Comparison of ENCODE assay signal across 15 cellular contexts in the genomic region with DNA sequence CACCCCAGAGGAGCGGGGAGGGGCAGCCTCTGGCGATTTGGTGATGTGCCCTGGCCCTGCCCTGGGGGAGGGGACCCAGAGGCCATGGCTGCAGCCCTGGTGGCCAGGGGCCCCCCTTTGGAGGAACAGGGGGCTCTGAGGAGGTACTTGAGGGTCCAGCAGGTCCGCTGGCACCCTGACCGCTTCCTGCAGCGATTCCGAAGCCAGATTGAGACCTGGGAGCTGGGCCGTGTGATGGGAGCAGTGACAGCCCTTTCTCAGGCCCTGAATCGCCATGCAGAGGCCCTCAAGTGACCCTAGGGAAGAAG. TPM values are rescaled to one million over a fixed set of nuclear protein-coding genes. Genes with fewer than 3 reads are reported as not detected.
DNase-seq lines count a peak whose midpoint lies in the region; ATAC-seq and TF ChIP-seq lines count a peak whose summit lies in the region.
"Had no signal": no experiment of that assay in that cellular context is flagged by ENCODE, and none has a peak within 500 bp of the region (broad histone marks: within the 10 kb centered on the region; RNA-seq: fewer than 3 reads in every experiment).

No MANE protein-coding gene starts in this region.

- no peak overlapping the region for H3K27ac Mint-ChIP-seq in T-helper 1 cell treated with Interleukin-12 subunit alpha and Interleukin-12 subunit beta and Interleukin-4 antibody, amounts not matched to agents 30 μg/mL and 1 μg/mL, for 36 hours

- TF ChIP-seq CTCF in OCI-LY3 (IDR thresholded peaks at IDR 0.05; ENCODE audit: low read depth, low read length) (no peak), dorsolateral prefrontal cortex (IDR thresholded peaks at IDR 0.05 in 54 of 56, conservative IDR thresholded peaks at IDR 0.05 in 2 of 56; ENCODE audit: low read depth in 1 of 56, partially characterized antibody in 56 of 56) (no peak)

- H3K9ac ChIP-seq in OCI-LY3 (ENCODE audit: low read length) (peak overlapping the region; percentile 95), skeletal muscle tissue (ENCODE audit: low read depth in 1 of 3, low read length in 3 of 3) (peak overlapping the region in 1 of 3 donors; percentile 16)

- peak overlapping the region; percentile 74 for H3K4me3 ChIP-seq in OCI-LY3 (ENCODE audit: low read length)
- no peak overlapping the region for H3K4me3 ChIP-seq in dorsolateral prefrontal cortex
- H3K4me3 ChIP-seq in skeletal muscle tissue (ENCODE audit: low read length in 3 of 3): peak overlapping the region in 1 of 3 donors; percentile 29
- H3K4me3 ChIP-seq: SK-N-MC had no signal

- peak overlapping the region; percentile 87 for H3K4me3 Mint-ChIP-seq in T-helper 1 cell treated with Interleukin-12 subunit alpha and Interleukin-12 subunit beta and Interleukin-4 antibody, amounts not matched to agents 30 μg/mL and 1 μg/mL, for 36 hours

- DNase-seq in T-helper 1 cell (no peak), dorsolateral prefrontal cortex (no peak), hypothalamus (lab: John Stamatoyannopoulos, UW) (no peak)
- DNase-seq: DMS79, NCI-H1092 treated with DMSO at 0.1 percent for 48 hours, NCI-H526 had no signal

- peaks cover 54% of the 10 kb centered on the region for H3K4me1 Mint-ChIP-seq in T-helper 1 cell treated with Interleukin-12 subunit alpha and Interleukin-12 subunit beta and Interleukin-4 antibody, amounts not matched to agents 30 μg/mL and 1 μg/mL, for 36 hours (ENCODE audit: low read depth)

- H3K79me2 ChIP-seq in OCI-LY3 (ENCODE audit: low read length): peaks cover 48% of the 10 kb centered on the region

- H3K4me1 ChIP-seq in OCI-LY3 (ENCODE audit: low read length) (peaks cover 87% of the 10 kb centered on the region), skeletal muscle tissue (ENCODE audit: control insufficient read depth in 3 of 3, insufficient read depth in 3 of 3, low read length in 3 of 3) (peaks cover 27 to 42% (median 37%) of the 10 kb centered on the region in 3 donors)

- no peaks in the 10 kb centered on the region for H4K20me1 ChIP-seq in OCI-LY3 (ENCODE audit: insufficient read depth, low read length)

- intact Hi-C loops in dorsolateral prefrontal cortex (cut with DNase I): no loop called here

- H3K9me3 Mint-ChIP-seq in T-helper 1 cell treated with Interleukin-12 subunit alpha and Interleukin-12 subunit beta and Interleukin-4 antibody, amounts not matched to agents 30 μg/mL and 1 μg/mL, for 36 hours: no peaks in the 10 kb centered on the region

- H3K9me3 ChIP-seq in OCI-LY3 (ENCODE audit: insufficient read depth, low read length) (no peaks in the 10 kb centered on the region), skeletal muscle tissue (ENCODE audit: control insufficient read depth in 3 of 3, low read length in 3 of 3) (no peaks in the 10 kb centered on the region)

- peaks cover 36% of the 10 kb centered on the region for H3K36me3 Mint-ChIP-seq in T-helper 1 cell treated with Interleukin-12 subunit alpha and Interleukin-12 subunit beta and Interleukin-4 antibody, amounts not matched to agents 30 μg/mL and 1 μg/mL, for 36 hours (ENCODE audit: low read depth)

- ATAC-seq in GM21526 (IDR thresholded peaks at IDR 0.05; ENCODE audit: low FRiP score, unreplicated experiment) (no peak), HG03095 (IDR thresholded peaks at IDR 0.05; ENCODE audit: unreplicated experiment) (no peak)

- peak overlapping the region; percentile 97 for H3K4me2 ChIP-seq in OCI-LY3 (ENCODE audit: low read length)

- H3K27me3 ChIP-seq in OCI-LY3 (ENCODE audit: low read depth, low read length) (no peaks in the 10 kb centered on the region), dorsolateral prefrontal cortex (no peaks in the 10 kb centered on the region), skeletal muscle tissue (ENCODE audit: control insufficient read depth in 3 of 3, insufficient read depth in 3 of 3, low read length in 3 of 3) (no peaks in the 10 kb centered on the region)

- H3K27ac ChIP-seq in OCI-LY3 (ENCODE audit: low read length) (peak overlapping the region; percentile 100), dorsolateral prefrontal cortex (peak overlapping the region in 56 of 59 donors; percentile 22 to 91 (median 79)), skeletal muscle tissue (ENCODE audit: low read depth, low read length) (peak overlapping the region; percentile 33)
- H3K27ac ChIP-seq: 22Rv1, epithelial cell of prostate, SK-N-MC had no signal

- H2AFZ ChIP-seq in OCI-LY3 (ENCODE audit: low read depth, low read length): no peak overlapping the region

- H3K27me3 Mint-ChIP-seq in T-helper 1 cell treated with Interleukin-12 subunit alpha and Interleukin-12 subunit beta and Interleukin-4 antibody, amounts not matched to agents 30 μg/mL and 1 μg/mL, for 36 hours (ENCODE audit: low read depth): peaks cover 20% of the 10 kb centered on the region

- H3K36me3 ChIP-seq in OCI-LY3 (replicated peaks; ENCODE audit: low read depth, low read length): peaks cover 10% of the 10 kb centered on the region
- peaks cover 24 to 28% (median 28%) of the 10 kb centered on the region in 3 donors for H3K36me3 ChIP-seq in skeletal muscle tissue (ENCODE audit: control insufficient read depth in 3 of 3, insufficient read depth in 3 of 3, low read length in 3 of 3)

RNA-seq across cellular contexts. Expression of gene NFKBIL1, which starts 10.9 kb away (rescaled TPM):
- total RNA-seq in dorsolateral prefrontal cortex (10 to 100 TPM; 13.8 to 27.3 (median 20.1) TPM), skeletal muscle tissue (20.4 TPM)

RNA-seq across cellular contexts. Expression of gene ATP6V1G2, which starts 11.9 kb away (rescaled TPM):
- total RNA-seq in dorsolateral prefrontal cortex (100 to 1,000 TPM in 118 of 120 experiments, 10 to 100 TPM in 2; 80.0 to 352 (median 250) TPM), skeletal muscle tissue (1.0 TPM)

RNA-seq across cellular contexts. Expression of gene LTA, which starts 13.8 kb away (rescaled TPM):
- total RNA-seq in dorsolateral prefrontal cortex (1 to 10 TPM in 4 of 120 experiments, under 1 TPM in 44, not detected in 72; 0.30 to 1.9 (median 0.53) TPM), skeletal muscle tissue (not detected)
- total RNA-seq: astrocyte had no signal

RNA-seq across cellular contexts. Expression of gene DDX39B, which starts 16.5 kb away (rescaled TPM):
- total RNA-seq in dorsolateral prefrontal cortex: 100 to 1,000 TPM; 154 to 265 (median 191) TPM
- total RNA-seq in skeletal muscle tissue: 436 TPM

RNA-seq across cellular contexts. Expression of gene TNF, which starts 17.1 kb away (rescaled TPM):
- total RNA-seq in dorsolateral prefrontal cortex (1 to 10 TPM in 5 of 120 experiments, under 1 TPM in 34, not detected in 81; 0.23 to 1.3 (median 0.41) TPM), skeletal muscle tissue (not detected)

Comparison
In these comparisons a context has a peak if more than half of its experiments do, and no peak if none do; other contexts are left out.
1. H3K27ac ChIP-seq: peak in every context shown above with its lines; median percentile 100 in OCI-LY3; 79 in dorsolateral prefrontal cortex; 33 in skeletal muscle tissue.
2. RNA of gene ATP6V1G2, which starts 11.9 kb away (total RNA-seq): 80.0 to 352 TPM in dorsolateral prefrontal cortex; 1.0 TPM in skeletal muscle tissue (single experiment); every median in the first group is over 10 times any median in the second.